In genomic region chr5:54611290-54611951, GRCh38 we compare ENCODE assay signal across 14 cellular contexts.
A peak's percentile ranks its signal among the peaks of the same experiment; 100 is the strongest.
DNase-seq lines count a peak whose midpoint lies in the region; ATAC-seq and TF ChIP-seq lines count a peak whose summit lies in the region.
"Had no signal": no experiment of that assay in that cellular context is flagged by ENCODE, and none has a peak within 500 bp of the region (broad histone marks: within the 10 kb centered on the region; RNA-seq: fewer than 3 reads in every experiment).

No MANE protein-coding gene starts in this region.

- peak overlapping the region; percentile 71 for H3K27ac Mint-ChIP-seq in activated B cell treated with CpG ODN at 0.5 μM for 24 hours

- H3K4me3 ChIP-seq in mesenchymal stem cell (ENCODE audit: insufficient read depth in 1 of 2, low read depth in 1 of 2, low read length in 2 of 2): no peak overlapping the region
- H3K4me3 ChIP-seq: K562, SK-N-MC had no signal

- no peak overlapping the region for H3K23ac ChIP-seq in mesenchymal stem cell (ENCODE audit: low read length in 2 of 2)

- 33% methylated on average over 3 of the region's 5 CpGs for WGBS in mesenchymal stem cell

- H3K36me3 ChIP-seq in mesenchymal stem cell (ENCODE audit: control insufficient read depth in 1 of 2, insufficient read depth in 2 of 2, low read depth in 1 of 2, low read length in 2 of 2): no peaks in the 10 kb centered on the region

- H3K79me1 ChIP-seq in mesenchymal stem cell (replicated peaks; ENCODE audit: low read length, poor library complexity, severe bottlenecking): no peaks in the 10 kb centered on the region

- H3K4me2 ChIP-seq in mesenchymal stem cell (ENCODE audit: low read length, poor library complexity, severe bottlenecking): no peak overlapping the region

- no peaks in the 10 kb centered on the region for H3K4me1 ChIP-seq in mesenchymal stem cell (ENCODE audit: control insufficient read depth, insufficient read depth, low read depth, low read length)

- no peaks in the 10 kb centered on the region for H3K27me3 Mint-ChIP-seq in activated B cell treated with CpG ODN at 0.5 μM for 24 hours

- peak overlapping the region; percentile 75 for H4K8ac ChIP-seq in mesenchymal stem cell (ENCODE audit: low read length)

- no peak overlapping the region for H2BK5ac ChIP-seq in mesenchymal stem cell (ENCODE audit: low read depth, low read length, poor library complexity, severe bottlenecking)

- H3K18ac ChIP-seq in mesenchymal stem cell (ENCODE audit: low read depth in 1 of 2, low read length in 2 of 2): peak overlapping the region; percentile 28 to 49

- H2BK15ac ChIP-seq in mesenchymal stem cell (ENCODE audit: low read depth, poor library complexity, severe bottlenecking): peak overlapping the region; percentile 81

- H3K4ac ChIP-seq in mesenchymal stem cell (ENCODE audit: low read depth in 1 of 2, low read length in 2 of 2): peak overlapping the region in 1 of 2 experiments; percentile 24

- no peak overlapping the region for H2AFZ ChIP-seq in mesenchymal stem cell (ENCODE audit: low read depth, low read length)

- peak overlapping the region in 1 of 2 experiments; percentile 60 for H2BK12ac ChIP-seq in mesenchymal stem cell (ENCODE audit: low read length in 2 of 2)

- POLR2A ChIA-PET in activated B cell treated with CpG ODN at 0.5 μM for 24 hours (lab: Charles Lee): interaction anchor here (0.6 to 1.6 kb wide), 8 partner anchors 10 to 301 kb away, joined by 3 to 18 read pairs (median 4); partner anchors contain the start of gene ARL15

- no peaks in the 10 kb centered on the region for H3K36me3 Mint-ChIP-seq in activated B cell treated with CpG ODN at 0.5 μM for 24 hours (ENCODE audit: low read depth)

- intact Hi-C loops in activated B cell treated with CpG ODN at 0.5 μM for 24 hours (cut with micrococcal nuclease): loop anchor here (2.0 to 5.0 kb wide), 2 partner anchors 161 to 236 kb away; no protein-coding TSS in a partner anchor
- intact Hi-C loops in sciatic nerve (cut with DNase I): no loop called here

- H3K27ac ChIP-seq in mesenchymal stem cell (ENCODE audit: low read length, poor library complexity, severe bottlenecking): no peak overlapping the region
- H3K27ac ChIP-seq: SK-N-MC had no signal

- H3K27me3 ChIP-seq in mesenchymal stem cell (ENCODE audit: control insufficient read depth in 1 of 2, insufficient read depth in 1 of 2, low read length in 2 of 2): no peaks in the 10 kb centered on the region

- no peak overlapping the region for H2AK5ac ChIP-seq in mesenchymal stem cell (ENCODE audit: low read length, severe bottlenecking)

- H3K4me1 Mint-ChIP-seq in activated B cell treated with CpG ODN at 0.5 μM for 24 hours: peaks cover 56% of the 10 kb centered on the region

- peaks cover 4% of the 10 kb centered on the region for H3K9me3 Mint-ChIP-seq in activated B cell treated with CpG ODN at 0.5 μM for 24 hours

- H3K14ac ChIP-seq in mesenchymal stem cell (ENCODE audit: low read length in 2 of 2): no peak overlapping the region

- peak overlapping the region; percentile 82 for H4K91ac ChIP-seq in mesenchymal stem cell (ENCODE audit: low read length)

- CTCF ChIA-PET in activated B cell treated with CpG ODN at 0.5 μM for 24 hours (lab: Charles Lee): interaction anchor here (1.4 to 1.5 kb wide), 2 partner anchors 93 to 233 kb away, joined by 3 to 9 read pairs; partner anchors contain the start of gene SNX18

- ATAC-seq in activated B cell treated with CpG ODN at 0.5 μM for 24 hours (ENCODE audit: low read depth) (no peak), HG03457 (IDR thresholded peaks at IDR 0.05; ENCODE audit: unreplicated experiment) (no peak), sciatic nerve (no peak), GM21526 (IDR thresholded peaks at IDR 0.05; ENCODE audit: low FRiP score, unreplicated experiment) (no peak)
- ATAC-seq: K562 had no signal

- H3K9me3 ChIP-seq in mesenchymal stem cell (ENCODE audit: control insufficient read depth, low read length): no peaks in the 10 kb centered on the region

- H3K9ac ChIP-seq in mesenchymal stem cell (ENCODE audit: low read length): no peak overlapping the region

- DNase-seq in AG20443 (ENCODE audit: low spot score): peak; percentile 52
- DNase-seq in GM03348 (ENCODE audit: low spot score): peak; percentile 57
- DNase-seq in activated B cell treated with CpG ODN at 0.5 μM for 24 hours: no peak
- DNase-seq in mesenchymal stem cell: peak; percentile 44
- no peak for DNase-seq in NK-92 treated with Interleukin-12 subunit alpha and Interleukin-12 subunit beta, amount 100 ng/mL, for 24 hours (lab: John Stamatoyannopoulos, UW)
- no peak for DNase-seq in sciatic nerve (ENCODE audit: low spot score)
- DNase-seq: activated gamma-delta T cell, caudate nucleus, erythroblast, NCI-H1694 treated with DMSO at 0.1 percent for 48 hours had no signal

- H2BK120ac ChIP-seq in mesenchymal stem cell (ENCODE audit: low read depth, low read length): peak overlapping the region; percentile 29

- H3K4me3 Mint-ChIP-seq in activated B cell treated with CpG ODN at 0.5 μM for 24 hours: no peak overlapping the region

- TF ChIP-seq CTCF in activated B cell treated with CpG ODN at 0.5 μM for 24 hours (IDR thresholded peaks at IDR 0.05): no peak

Comparison
In these comparisons a context has a peak if more than half of its experiments do, and no peak if none do; other contexts are left out.
1. DNase-seq: peak in AG20443 (single experiment), GM03348 (single experiment) and mesenchymal stem cell (single experiment); none in activated B cell treated with CpG ODN at 0.5 μM for 24 hours (single experiment), NK-92 treated with Interleukin-12 subunit alpha and Interleukin-12 subunit beta, amount 100 ng/mL, for 24 hours (single experiment) and sciatic nerve (single experiment).